In the genomic region with DNA sequence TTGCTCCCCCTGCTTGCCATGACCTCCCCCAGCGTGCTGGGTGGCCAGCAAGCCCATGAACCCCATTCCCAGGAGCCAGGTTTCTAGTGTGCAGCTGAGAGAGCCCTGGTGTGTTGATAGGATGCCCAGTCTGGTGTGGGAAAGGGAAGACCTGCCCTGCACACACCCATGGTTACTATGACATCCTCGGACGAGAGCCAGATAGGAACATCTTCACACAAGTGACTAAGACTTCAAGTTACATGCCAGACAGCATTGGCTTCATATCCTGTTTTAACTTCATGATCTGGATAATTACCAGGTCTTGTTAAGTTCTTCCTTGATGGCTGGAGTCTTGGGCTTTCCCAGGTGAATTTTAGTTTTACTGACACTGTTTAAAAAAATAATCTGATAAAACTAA, we compare ENCODE assay signal across 20 cellular contexts.
DNase-seq lines count a peak whose midpoint lies in the region; ATAC-seq and TF ChIP-seq lines count a peak whose summit lies in the region.
"Had no signal": no experiment of that assay in that cellular context is flagged by ENCODE, and none has a peak within 500 bp of the region (broad histone marks: within the 10 kb centered on the region; RNA-seq: fewer than 3 reads in every experiment).

No MANE protein-coding gene starts in this region.

- H3K4me3 ChIP-seq in LNCaP clone FGC (ENCODE audit: low read depth, low read length) = no peak overlapping the region
- no peak overlapping the region for H3K4me3 ChIP-seq in RWPE2 (ENCODE audit: severe bottlenecking)
- H3K4me3 ChIP-seq in fibroblast of mammary gland (ENCODE audit: control insufficient read depth, low read depth, low read length) = no peak overlapping the region
- no peak overlapping the region for H3K4me3 ChIP-seq in suprapubic skin
- H3K4me3 ChIP-seq: SK-N-MC had no signal

- peak; percentile 88 for DNase-seq in LNCaP clone FGC (ENCODE audit: low read depth)
- DNase-seq in RWPE2 (ENCODE audit: low spot score) = no peak
- peak; percentile 83 for DNase-seq in fibroblast of mammary gland (ENCODE audit: low read depth)
- DNase-seq in suprapubic skin (ENCODE audit: low spot score in 2 of 2) = peak in 1 of 2 donors; percentile 73
- DNase-seq in Kasumi-1 (lab: John Stamatoyannopoulos, UW) = no peak
- no peak for DNase-seq in HPDE6-E6E7 (ENCODE audit: extremely low spot score)
- no peak for DNase-seq in DMS53 treated with DMSO at 0.1 percent for 48 hours (lab: John Stamatoyannopoulos, UW; ENCODE audit: unreplicated experiment)
- DNase-seq: BE2C; CD4-positive, alpha-beta memory T cell; H9; HFFc6; NCI-H1092 treated with DMSO at 0.1 percent for 48 hours; NCI-H2081; NCI-H2171; NCI-H345; NCI-H526; OCI-M1; SHP77 treated with DMSO at 0.1 percent for 48 hours; SW 1271 had no signal

- no peak for TF ChIP-seq CTCF in LNCaP clone FGC (IDR thresholded peaks at IDR 0.05; ENCODE audit: control insufficient read depth, extremely low read depth, insufficient read depth)
- TF ChIP-seq CTCF in RWPE2 (IDR thresholded peaks at IDR 0.05; ENCODE audit: poor library complexity, severe bottlenecking) = no peak
- no peak for TF ChIP-seq CTCF in fibroblast of mammary gland (conservative IDR thresholded peaks at IDR 0.05; ENCODE audit: control insufficient read depth, insufficient read depth, low read depth, low read length)
- TF ChIP-seq CTCF in suprapubic skin (IDR thresholded peaks at IDR 0.05) = no peak

- TF ChIP-seq EP300 in suprapubic skin (IDR thresholded peaks at IDR 0.05) = no peak

- ATAC-seq in RWPE2 (ENCODE audit: low read depth) = peak; percentile 94

- H3K4me1 ChIP-seq in RWPE2 (ENCODE audit: insufficient read depth, poor library complexity, severe bottlenecking) (peaks cover 9% of the 10 kb centered on the region), suprapubic skin (peaks cover 14% of the 10 kb centered on the region)
- H3K4me1 ChIP-seq: BE2C had no signal

- H3K36me3 ChIP-seq in RWPE2 (ENCODE audit: low read depth) (no peaks in the 10 kb centered on the region), suprapubic skin (no peaks in the 10 kb centered on the region)
- H3K36me3 ChIP-seq: BE2C had no signal

- WGBS in suprapubic skin = 18% methylated on average over 3 of the region's 3 CpGs

- H3K9me3 ChIP-seq in RWPE2 (ENCODE audit: severe bottlenecking) (no peaks in the 10 kb centered on the region), suprapubic skin (peaks cover 4% of the 10 kb centered on the region)
- H3K9me3 ChIP-seq: BE2C had no signal

- no peak overlapping the region for H3K27ac ChIP-seq in RWPE2 (ENCODE audit: poor library complexity, severe bottlenecking)
- peak overlapping the region; percentile 52 for H3K27ac ChIP-seq in suprapubic skin
- H3K27ac ChIP-seq: SK-N-MC had no signal

- TF ChIP-seq POLR2A in suprapubic skin (IDR thresholded peaks at IDR 0.05) = no peak

- H3K27me3 ChIP-seq in RWPE2 (ENCODE audit: insufficient read depth, poor library complexity, severe bottlenecking) = no peaks in the 10 kb centered on the region
- no peaks in the 10 kb centered on the region for H3K27me3 ChIP-seq in suprapubic skin

Comparison
In these comparisons a context has a peak if more than half of its experiments do, and no peak if none do; other contexts are left out.
1. DNase-seq: peak in LNCaP clone FGC (single experiment) and fibroblast of mammary gland (single experiment); none in RWPE2 (single experiment), Kasumi-1 (0 of 2), HPDE6-E6E7 (single experiment) and DMS53 treated with DMSO at 0.1 percent for 48 hours (single experiment).